8 cellular contexts compared by ENCODE assay signal in the genomic region with DNA sequence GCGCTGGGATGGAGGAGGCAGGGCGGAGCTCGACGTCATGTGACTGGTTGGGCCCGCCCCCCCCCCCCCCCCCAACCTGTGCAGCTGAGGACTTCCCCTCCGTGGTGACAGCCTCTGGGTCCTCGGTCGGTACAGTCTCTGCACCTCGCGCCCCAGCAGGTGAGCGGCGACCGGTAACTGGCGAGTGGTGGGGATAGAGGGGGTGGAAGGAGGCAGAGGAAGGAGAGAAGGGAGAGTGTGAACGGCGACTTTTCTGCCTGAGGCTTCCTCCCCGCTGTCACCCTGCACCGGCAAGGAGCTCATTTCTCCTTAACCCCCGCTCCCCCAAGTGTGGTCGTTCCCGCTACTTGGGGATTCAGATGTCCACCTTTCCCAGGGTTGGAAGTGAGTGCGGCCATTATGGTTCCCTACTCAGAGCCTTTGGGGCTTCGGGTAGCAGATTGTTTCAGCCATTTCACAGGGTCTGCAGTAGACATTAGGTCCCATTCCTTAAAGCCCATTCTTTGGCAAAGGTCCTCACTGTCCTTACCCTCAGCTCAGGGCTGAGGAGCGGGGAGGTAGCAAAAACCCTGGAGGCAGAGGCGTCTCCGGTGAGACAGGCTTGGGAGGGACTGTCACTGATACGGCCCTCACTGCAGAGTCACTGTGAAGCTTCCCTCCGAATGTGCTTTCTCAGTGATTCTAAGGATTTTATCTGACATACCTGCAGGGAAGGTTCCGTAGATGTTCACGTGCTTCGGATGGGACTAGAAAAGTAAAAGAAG. TPM values are rescaled to one million over a fixed set of nuclear protein-coding genes. Genes with fewer than 3 reads are reported as not detected.
DNase-seq lines count a peak whose midpoint lies in the region; ATAC-seq and TF ChIP-seq lines count a peak whose summit lies in the region.

A gene (plus strand): TSS at position 81 of the 764 bp plus-strand sequence. CDS start 31,719 bp downstream, outside the sequence.

- peak within 1 kb of the TSS; percentile 85 for H3K4me3 ChIP-seq in mucosa of descending colon

- DNase-seq in NCI-H1092 (lab: John Stamatoyannopoulos, UW), result peak; percentile 54
- DNase-seq in NCI-H1092 treated with DMSO at 0.1 percent for 48 hours (lab: John Stamatoyannopoulos, UW), result no peak
- no peak for DNase-seq in HFFc6
- peak; percentile 97 for DNase-seq in NCI-H146 treated with DMSO at 0.1 percent for 48 hours (lab: John Stamatoyannopoulos, UW; ENCODE audit: unreplicated experiment)
- DNase-seq in activated CD8-positive, alpha-beta memory T cell treated with anti-CD3 and anti-CD28 coated beads for 24 hours, result peak; percentile 72
- DNase-seq in effector memory CD8-positive, alpha-beta T cell, result peak in 2 of 3 experiments; percentile 72 to 74
- peak; percentile 77 to 90 (median 85) for DNase-seq in mucosa of descending colon
- DNase-seq in stimulated activated CD8-positive, alpha-beta memory T cell treated with anti-CD3 and anti-CD28 coated beads, Interleukin-4, amount 100 ng/mL, for 1 hour (ENCODE audit: low read depth in 2 of 2, low spot score in 1 of 2), result peak; percentile 39 to 48

- H3K27me3 Mint-ChIP-seq in HFFc6 (ENCODE audit: insufficient read depth), result peaks cover 4% of the 10 kb centered on the region
- no peaks in the 10 kb centered on the region for H3K27me3 Mint-ChIP-seq in effector memory CD8-positive, alpha-beta T cell

- H3K36me3 Mint-ChIP-seq in HFFc6 (ENCODE audit: low read depth), result peaks cover 12% of the 10 kb centered on the region
- H3K36me3 Mint-ChIP-seq in effector memory CD8-positive, alpha-beta T cell (ENCODE audit: insufficient read depth), result peaks cover 54% of the 10 kb centered on the region

- peaks cover 56% of the 10 kb centered on the region for H3K4me1 Mint-ChIP-seq in HFFc6 (ENCODE audit: low read depth)
- H3K4me1 Mint-ChIP-seq in effector memory CD8-positive, alpha-beta T cell (ENCODE audit: low read depth in 2 of 2), result peaks cover 36 to 54% of the 10 kb centered on the region in 2 donors

- no peak for TF ChIP-seq CTCF in HFFc6 (IDR thresholded peaks at IDR 0.05)
- no peak for TF ChIP-seq CTCF in mucosa of descending colon (IDR thresholded peaks at IDR 0.05)

- intact Hi-C loops in mucosa of descending colon (cut with DNase I, micrococcal nuclease), result no loop called here

- H3K9me3 Mint-ChIP-seq in HFFc6, result no peaks in the 10 kb centered on the region
- no peaks in the 10 kb centered on the region for H3K9me3 Mint-ChIP-seq in effector memory CD8-positive, alpha-beta T cell

- peak within 1 kb of the TSS; percentile 100 for H3K27ac Mint-ChIP-seq in HFFc6
- peak within 1 kb of the TSS; percentile 100 for H3K27ac Mint-ChIP-seq in effector memory CD8-positive, alpha-beta T cell

- H3K9me3 ChIP-seq in mucosa of descending colon, result no peaks in the 10 kb centered on the region

- H3K4me1 ChIP-seq in mucosa of descending colon (ENCODE audit: low read depth), result peaks cover 18% of the 10 kb centered on the region

- H3K4me3 Mint-ChIP-seq in HFFc6, result peak within 1 kb of the TSS; percentile 91
- H3K4me3 Mint-ChIP-seq in effector memory CD8-positive, alpha-beta T cell, result peak within 1 kb of the TSS; percentile 95 to 99

- ATAC-seq in effector memory CD8-positive, alpha-beta T cell (replicated peaks), result peak; percentile 54
- ATAC-seq in mucosa of descending colon, result peak; percentile 70

- H3K36me3 ChIP-seq in mucosa of descending colon (ENCODE audit: low read depth), result no peaks in the 10 kb centered on the region

RNA-seq across cellular contexts. Expression of the gene that starts here (rescaled TPM):
- total RNA-seq in HFFc6 (2021; fragmentation: NEBNext Ultra II Directional; extraction: Animal tissue kit (Norgen Biotek cat#: 25700)), result 100 to 1,000 TPM in 4 of 6 experiments, 10 to 100 TPM in 2; 99.4 to 110 (median 101) TPM
- 10 to 100 TPM; 58.7 to 82.6 (median 65.7) TPM for total RNA-seq in mucosa of descending colon

Comparison
In these comparisons a context has a peak if more than half of its experiments do, and no peak if none do; other contexts are left out.
1. DNase-seq: peak in NCI-H1092 (single experiment), NCI-H146 treated with DMSO at 0.1 percent for 48 hours (single experiment), activated CD8-positive, alpha-beta memory T cell treated with anti-CD3 and anti-CD28 coated beads for 24 hours (single experiment), effector memory CD8-positive, alpha-beta T cell (2 of 3), mucosa of descending colon (3 of 3) and stimulated activated CD8-positive, alpha-beta memory T cell treated with anti-CD3 and anti-CD28 coated beads, Interleukin-4, amount 100 ng/mL, for 1 hour (2 of 2); none in NCI-H1092 treated with DMSO at 0.1 percent for 48 hours (single experiment) and HFFc6 (single experiment).